1 cellular context compared by ENCODE assay signal in genomic region chr13:50940509-50940908, GRCh38.
TF ChIP-seq lines count a peak whose summit lies in the region.

No MANE protein-coding gene starts in this region.

TF ChIP-seq in HepG2, 621 proteins besides CTCF, POLR2A, EP300 and RAD21 (continued from another document and continues in another):
- TF ChIP-seq ZNF280D (CRISPR knock-in tag; IDR thresholded peaks at IDR 0.05), result no peak
- no peak for TF ChIP-seq PREB (CRISPR knock-in tag; IDR thresholded peaks at IDR 0.05)
- no peak for TF ChIP-seq IRX3 (CRISPR knock-in tag; IDR thresholded peaks at IDR 0.05; ENCODE audit: borderline replicate concordance, low read depth)
- no peak for TF ChIP-seq SRY (CRISPR knock-in tag; IDR thresholded peaks at IDR 0.05)
- no peak for TF ChIP-seq ETV5 (CRISPR knock-in tag; IDR thresholded peaks at IDR 0.05; ENCODE audit: borderline replicate concordance)
- TF ChIP-seq KLF13 (CRISPR knock-in tag; IDR thresholded peaks at IDR 0.05), result no peak
- TF ChIP-seq KDM1A (CRISPR knock-in tag; IDR thresholded peaks at IDR 0.05), result no peak
- no peak for TF ChIP-seq CEBPB (IDR thresholded peaks at IDR 0.05; ENCODE audit: borderline replicate concordance, low read depth, low read length)
- TF ChIP-seq ZNF788 (CRISPR knock-in tag; IDR thresholded peaks at IDR 0.05; ENCODE audit: borderline replicate concordance), result no peak
- TF ChIP-seq ZNF274 (CRISPR knock-in tag; IDR thresholded peaks at IDR 0.05), result no peak
- peak; percentile 86 for TF ChIP-seq TCF7 (IDR thresholded peaks at IDR 0.05; ENCODE audit: low read depth)
- TF ChIP-seq ZGPAT (CRISPR knock-in tag; IDR thresholded peaks at IDR 0.05), result peak; percentile 54; the same call in 1 of the 2 replicates
- no peak for TF ChIP-seq FOXP1 (IDR thresholded peaks at IDR 0.05)
- TF ChIP-seq FOXP1 (CRISPR knock-in tag; IDR thresholded peaks at IDR 0.05), result peak; percentile 41; the same call in 1 of the 2 replicates
- no peak for TF ChIP-seq ZNF589 (CRISPR knock-in tag; conservative IDR thresholded peaks at IDR 0.05)
- TF ChIP-seq RFX1 (IDR thresholded peaks at IDR 0.05), result no peak
- no peak for TF ChIP-seq ATF4 (CRISPR knock-in tag; IDR thresholded peaks at IDR 0.05)
- 0 out of 2 replicates have a peak, but pooled peaks have one; percentile 23 for TF ChIP-seq ZNF710 (CRISPR knock-in tag; IDR thresholded peaks at IDR 0.05; ENCODE audit: borderline replicate concordance)
- TF ChIP-seq ZBTB1 (CRISPR knock-in tag; IDR thresholded peaks at IDR 0.05; ENCODE audit: borderline replicate concordance), result no peak
- TF ChIP-seq SKI (IDR thresholded peaks at IDR 0.05; ENCODE audit: partially characterized antibody), result no peak
- TF ChIP-seq HMG20A (CRISPR knock-in tag; IDR thresholded peaks at IDR 0.05; ENCODE audit: borderline replicate concordance), result peak; percentile 34; the same call in 1 of the 2 replicates
- TF ChIP-seq REL (CRISPR knock-in tag; conservative IDR thresholded peaks at IDR 0.05), result no peak
- no peak for TF ChIP-seq ZNF232 (CRISPR knock-in tag; IDR thresholded peaks at IDR 0.05; ENCODE audit: borderline replicate concordance)
- no peak for TF ChIP-seq RFXANK (CRISPR knock-in tag; IDR thresholded peaks at IDR 0.05)
- no peak for TF ChIP-seq ZFP91 (CRISPR knock-in tag; IDR thresholded peaks at IDR 0.05; ENCODE audit: borderline replicate concordance)
- TF ChIP-seq CCAR2 (optimal IDR thresholded peaks at IDR 0.05; ENCODE audit: low read depth, low read length), result no peak
- TF ChIP-seq NCOA2 (CRISPR knock-in tag; IDR thresholded peaks at IDR 0.05), result 0 out of 2 replicates have a peak, but pooled peaks have one; percentile 40
- no peak for TF ChIP-seq ZNF20 (CRISPR knock-in tag; IDR thresholded peaks at IDR 0.05)
- no peak for TF ChIP-seq NR0B2 (CRISPR knock-in tag; IDR thresholded peaks at IDR 0.05)
- no peak for TF ChIP-seq SOX6 (IDR thresholded peaks at IDR 0.05)
- TF ChIP-seq SOX6 (CRISPR knock-in tag; IDR thresholded peaks at IDR 0.05), result no peak
- TF ChIP-seq NFIB (CRISPR knock-in tag; IDR thresholded peaks at IDR 0.05; ENCODE audit: borderline replicate concordance), result no peak
- TF ChIP-seq ZNF281 (CRISPR knock-in tag; IDR thresholded peaks at IDR 0.05; ENCODE audit: borderline replicate concordance), result peak; percentile 86
- TF ChIP-seq ZNF709 (CRISPR knock-in tag; IDR thresholded peaks at IDR 0.05), result no peak
- TF ChIP-seq ZC3H13 (CRISPR knock-in tag; IDR thresholded peaks at IDR 0.05), result no peak
- no peak for TF ChIP-seq ZNF609 (CRISPR knock-in tag; IDR thresholded peaks at IDR 0.05; ENCODE audit: borderline replicate concordance)
- no peak for TF ChIP-seq CENPT (CRISPR knock-in tag; IDR thresholded peaks at IDR 0.05; ENCODE audit: low read depth)
- no peak for TF ChIP-seq MIXL1 (CRISPR knock-in tag; IDR thresholded peaks at IDR 0.05)
- TF ChIP-seq YEATS2 (CRISPR knock-in tag; IDR thresholded peaks at IDR 0.05; ENCODE audit: borderline replicate concordance), result no peak
- no peak for TF ChIP-seq BCLAF1 (IDR thresholded peaks at IDR 0.05)
- no peak for TF ChIP-seq RARG (CRISPR knock-in tag; IDR thresholded peaks at IDR 0.05; ENCODE audit: low read depth)
